ENCODE assay signal across 21 cellular contexts in genomic region chr1:18188820-18189517, GRCh38.
DNase-seq lines count a peak whose midpoint lies in the region; ATAC-seq and TF ChIP-seq lines count a peak whose summit lies in the region.
"Had no signal": no experiment of that assay in that cellular context is flagged by ENCODE, and none has a peak within 500 bp of the region (broad histone marks: within the 10 kb centered on the region; RNA-seq: fewer than 3 reads in every experiment).

No MANE protein-coding gene starts in this region.

- H3K4me3 Mint-ChIP-seq in stimulated activated naive CD8-positive, alpha-beta T cell treated with anti-CD3 and anti-CD28 coated beads, Interleukin-15, amount 100 ng/mL, for 72 hours: no peak overlapping the region
- H3K4me3 Mint-ChIP-seq: CD4-positive, CD25-positive, alpha-beta regulatory T cell; CD8-positive, alpha-beta memory T cell; GM23338; HFFc6; IgD-negative memory B cell had no signal

- H3K27ac ChIP-seq in VCaP: peak overlapping the region; percentile 89; the same call in 1 of the 2 replicates
- peak overlapping the region in 4 of 10 donors; percentile 21 to 55 (median 47) for H3K27ac ChIP-seq in heart right ventricle
- peak overlapping the region; percentile 25 to 57 for H3K27ac ChIP-seq in right atrium auricular region

- peaks cover 58% of the 10 kb centered on the region for H3K27me3 Mint-ChIP-seq in stimulated activated naive CD8-positive, alpha-beta T cell treated with anti-CD3 and anti-CD28 coated beads, Interleukin-15, amount 100 ng/mL, for 72 hours

- intact Hi-C loops in heart right ventricle (cut with DNase I): no loop called here
- intact Hi-C loops in posterior vena cava (cut with DNase I): no loop called here

- DNase-seq in heart right ventricle (no peak), right atrium auricular region (ENCODE audit: low spot score) (no peak), posterior vena cava (ENCODE audit: low spot score) (peak; percentile 61)
- no peak for DNase-seq in stimulated activated CD4-positive, alpha-beta T cell treated with anti-CD3 and anti-CD28 coated beads, Interleukin-4, amount 100 ng/mL, for 1 hour
- DNase-seq in stimulated activated CD4-positive, alpha-beta T cell treated with anti-CD3 and anti-CD28 coated beads, Interleukin-2, amount 100 ng/mL, for 48 hours: no peak
- no peak for DNase-seq in stimulated activated naive CD8-positive, alpha-beta T cell treated with anti-CD3 and anti-CD28 coated beads, Interleukin-15, amount 100 ng/mL, for 72 hours
- DNase-seq: ACHN; BE2C; CD4-positive, CD25-positive, alpha-beta regulatory T cell; CD8-positive, alpha-beta memory T cell; COR-L47; DMS 273 treated with DMSO at 0.1 percent for 48 hours; DMS53; DND-41; EL; H7; HFFc6 had no signal

- no peak for TF ChIP-seq CTCF in VCaP (conservative IDR thresholded peaks at IDR 0.05)
- TF ChIP-seq CTCF in heart right ventricle (IDR thresholded peaks at IDR 0.05): no peak
- TF ChIP-seq CTCF in right atrium auricular region (IDR thresholded peaks at IDR 0.05): no peak

- H3K4me1 ChIP-seq in heart right ventricle (peaks cover 0 to 6% (median 0%) of the 10 kb centered on the region in 9 donors), right atrium auricular region (no peaks in the 10 kb centered on the region)

- H3K27me3 ChIP-seq in heart right ventricle (peaks cover 0 to 67% (median 14%) of the 10 kb centered on the region in 7 donors), right atrium auricular region (no peaks in the 10 kb centered on the region)
- H3K27me3 ChIP-seq: BE2C had no signal

- no peaks in the 10 kb centered on the region for H3K4me1 Mint-ChIP-seq in stimulated activated naive CD8-positive, alpha-beta T cell treated with anti-CD3 and anti-CD28 coated beads, Interleukin-15, amount 100 ng/mL, for 72 hours
- H3K4me1 Mint-ChIP-seq: CD4-positive, CD25-positive, alpha-beta regulatory T cell; CD8-positive, alpha-beta memory T cell; IgD-negative memory B cell had no signal

- no peaks in the 10 kb centered on the region for H3K36me3 ChIP-seq in heart right ventricle
- H3K36me3 ChIP-seq in right atrium auricular region: no peaks in the 10 kb centered on the region
- H3K36me3 ChIP-seq: BE2C had no signal

- H3K9me3 Mint-ChIP-seq in stimulated activated naive CD8-positive, alpha-beta T cell treated with anti-CD3 and anti-CD28 coated beads, Interleukin-15, amount 100 ng/mL, for 72 hours: no peaks in the 10 kb centered on the region
- H3K9me3 Mint-ChIP-seq: CD8-positive, alpha-beta memory T cell; GM23338; IgD-negative memory B cell had no signal

- WGBS in heart right ventricle, 2 donors: 76 to 82% methylated on average over 9 of the region's 9 CpGs

- H3K27ac Mint-ChIP-seq in stimulated activated naive CD8-positive, alpha-beta T cell treated with anti-CD3 and anti-CD28 coated beads, Interleukin-15, amount 100 ng/mL, for 72 hours: no peak overlapping the region
- H3K27ac Mint-ChIP-seq: CD4-positive, CD25-positive, alpha-beta regulatory T cell; CD8-positive, alpha-beta memory T cell; GM23338; HFFc6; IgD-negative memory B cell had no signal

- ATAC-seq in heart right ventricle: peak in 5 of 8 donors; percentile 37 to 73 (median 57)
- ATAC-seq in stimulated activated naive CD8-positive, alpha-beta T cell treated with anti-CD3 and anti-CD28 coated beads, Interleukin-15, amount 100 ng/mL, for 72 hours: no peak
- ATAC-seq: GM23338, HepG2 had no signal

- H3K9me3 ChIP-seq in heart right ventricle (no peaks in the 10 kb centered on the region), right atrium auricular region (no peaks in the 10 kb centered on the region)
- H3K9me3 ChIP-seq: BE2C had no signal

- no peak overlapping the region for H3K4me3 ChIP-seq in heart right ventricle
- no peak overlapping the region for H3K4me3 ChIP-seq in right atrium auricular region
- H3K4me3 ChIP-seq: GM23338 had no signal
